In genomic region chr7:27200761-27201230, GRCh38 we compare ENCODE assay signal across 9 cellular contexts.
DNase-seq lines count a peak whose midpoint lies in the region; ATAC-seq and TF ChIP-seq lines count a peak whose summit lies in the region.
"Had no signal": no experiment of that assay in that cellular context is flagged by ENCODE, and none has a peak within 500 bp of the region (broad histone marks: within the 10 kb centered on the region; RNA-seq: fewer than 3 reads in every experiment).

No MANE protein-coding gene starts in this region.

- no peaks in the 10 kb centered on the region for H3K36me3 ChIP-seq in mucosa of rectum (ENCODE audit: control insufficient read depth in 2 of 2, insufficient read depth in 2 of 2, low read length in 2 of 2)
- H3K36me3 ChIP-seq: gastroesophageal sphincter had no signal

- peaks cover 0 to 2% of the 10 kb centered on the region in 2 donors for H3K9me3 ChIP-seq in mucosa of rectum (ENCODE audit: control insufficient read depth in 2 of 2, low read length in 2 of 2)
- H3K9me3 ChIP-seq: gastroesophageal sphincter had no signal

- DNase-seq in AG09309 (ENCODE audit: low read depth) (no peak), HL-60 (ENCODE audit: low read depth in 1 of 2, low spot score in 1 of 2) (no peak), HUDEP-2 (lab: John Stamatoyannopoulos, UW; ENCODE audit: unreplicated experiment in 76 of 76) (no peak), NCI-H2081 treated with DMSO at 0.1 percent for 48 hours (lab: John Stamatoyannopoulos, UW) (no peak)
- peak; percentile 23 to 33 for DNase-seq in activated T-cell treated with anti-CD3 and anti-CD28 coated beads, Interleukin-2, amount 50 U/mL, for 48 hours

- H3K27ac ChIP-seq in HL-60 (replicated peaks) (no peak overlapping the region), mucosa of rectum (ENCODE audit: low read depth in 2 of 2, low read length in 2 of 2) (peak overlapping the region; percentile 95 to 97)
- H3K27ac ChIP-seq: gastroesophageal sphincter had no signal

- H3K4me3 ChIP-seq in AG09309 (ENCODE audit: control insufficient read depth, low read depth, low read length) = peak overlapping the region; percentile 78
- H3K4me3 ChIP-seq in HL-60 (replicated peaks; ENCODE audit: insufficient read depth, low read length) = peak overlapping the region; percentile 50
- H3K4me3 ChIP-seq in mucosa of rectum (ENCODE audit: low read length in 2 of 2) = peak overlapping the region; percentile 89 to 92

- peaks cover 6 to 34% of the 10 kb centered on the region in 2 donors for H3K4me1 ChIP-seq in mucosa of rectum (ENCODE audit: control insufficient read depth in 2 of 2, insufficient read depth in 2 of 2, low read length in 2 of 2)

- H3K9ac ChIP-seq in mucosa of rectum (ENCODE audit: low read depth in 1 of 2, low read length in 2 of 2) = peak overlapping the region; percentile 92 to 94

- no peak for ATAC-seq in GM18520 (IDR thresholded peaks at IDR 0.05; ENCODE audit: unreplicated experiment)
- ATAC-seq in GM18861 (IDR thresholded peaks at IDR 0.05; ENCODE audit: unreplicated experiment) = no peak
- ATAC-seq: gastroesophageal sphincter had no signal

- no peak for TF ChIP-seq CTCF in AG09309 (IDR thresholded peaks at IDR 0.05; ENCODE audit: control insufficient read depth, insufficient read depth, low read depth, low read length, missing control alignments)
- no peak for TF ChIP-seq CTCF in HL-60 (IDR thresholded peaks at IDR 0.05; ENCODE audit: insufficient read depth, low read length)

- H3K27me3 ChIP-seq in HL-60 (ENCODE audit: insufficient read depth, poor library complexity, severe bottlenecking) = peaks cover 74% of the 10 kb centered on the region
- peaks cover 10 to 40% of the 10 kb centered on the region in 2 donors for H3K27me3 ChIP-seq in mucosa of rectum (ENCODE audit: control insufficient read depth in 2 of 2, insufficient read depth in 2 of 2, low read length in 2 of 2)

Comparison
In these comparisons a context has a peak if more than half of its experiments do, and no peak if none do; other contexts are left out.
1. DNase-seq: peak in activated T-cell treated with anti-CD3 and anti-CD28 coated beads, Interleukin-2, amount 50 U/mL, for 48 hours (2 of 2); none in AG09309 (single experiment), HL-60 (0 of 2), HUDEP-2 (0 of 76) and NCI-H2081 treated with DMSO at 0.1 percent for 48 hours (single experiment).
2. Peak in every context shown above with its lines, with median percentiles within 50 percentile points of each other: H3K4me3 ChIP-seq.